In genomic region chr10:70537398-70538194, GRCh38 we compare ENCODE assay signal across 9 cellular contexts. TPM values are rescaled to one million over a fixed set of nuclear protein-coding genes. Genes with fewer than 3 reads are reported as not detected.
DNase-seq lines count a peak whose midpoint lies in the region; ATAC-seq and TF ChIP-seq lines count a peak whose summit lies in the region.
"Had no signal": no experiment of that assay in that cellular context is flagged by ENCODE, and none has a peak within 500 bp of the region (broad histone marks: within the 10 kb centered on the region; RNA-seq: fewer than 3 reads in every experiment).

No MANE protein-coding gene starts in this region.

- no peak overlapping the region for H3K4me3 ChIP-seq in smooth muscle cell

- H3K9me3 Mint-ChIP-seq in effector memory CD8-positive, alpha-beta T cell = no peaks in the 10 kb centered on the region
- H3K9me3 Mint-ChIP-seq: CD4-positive, CD25-positive, alpha-beta regulatory T cell had no signal

- DNase-seq in NCI-H146 (lab: John Stamatoyannopoulos, UW) = peak; percentile 41
- DNase-seq in NCI-H146 treated with DMSO at 0.1 percent for 48 hours (lab: John Stamatoyannopoulos, UW; ENCODE audit: unreplicated experiment) = no peak
- peak; percentile 44 for DNase-seq in NCI-H510A treated with DMSO at 0.1 percent for 48 hours (lab: John Stamatoyannopoulos, UW)
- peak; percentile 35 for DNase-seq in dermis blood vessel endothelial cell
- DNase-seq in smooth muscle cell (lab: John Stamatoyannopoulos, UW; ENCODE audit: unreplicated experiment) = no peak
- no peak for DNase-seq in effector memory CD8-positive, alpha-beta T cell

- H3K4me3 Mint-ChIP-seq in effector memory CD8-positive, alpha-beta T cell = no peak overlapping the region

- no peaks in the 10 kb centered on the region for H3K4me1 Mint-ChIP-seq in effector memory CD8-positive, alpha-beta T cell (ENCODE audit: low read depth in 2 of 2)

- peaks cover 0 to 5% of the 10 kb centered on the region in 2 donors for H3K27me3 Mint-ChIP-seq in effector memory CD8-positive, alpha-beta T cell
- H3K27me3 Mint-ChIP-seq: CD4-positive, CD25-positive, alpha-beta regulatory T cell had no signal

- TF ChIP-seq CTCF in smooth muscle cell (IDR thresholded peaks at IDR 0.05; ENCODE audit: borderline replicate concordance, insufficient read depth, poor library complexity, severe bottlenecking) = peak; percentile 37

- H3K36me3 ChIP-seq in smooth muscle cell (ENCODE audit: low read depth) = no peaks in the 10 kb centered on the region

- no peak overlapping the region for H3K4me2 ChIP-seq in smooth muscle cell

- H3K27ac ChIP-seq in smooth muscle cell (ENCODE audit: low read depth) = no peak overlapping the region

- H3F3A ChIP-seq in smooth muscle cell (ENCODE audit: low read depth) = no peaks in the 10 kb centered on the region

- no peak overlapping the region for H3K27ac Mint-ChIP-seq in effector memory CD8-positive, alpha-beta T cell
- H3K27ac Mint-ChIP-seq: CD4-positive, CD25-positive, alpha-beta regulatory T cell had no signal

- no peaks in the 10 kb centered on the region for H3K27me3 ChIP-seq in smooth muscle cell (ENCODE audit: low read depth)

- no peak overlapping the region for H3K9ac ChIP-seq in smooth muscle cell (ENCODE audit: low read depth)

- 68% methylated on average over 15 of the region's 15 CpGs for WGBS in smooth muscle cell (ENCODE audit: low lambda C conversion rate)

- H4K20me1 ChIP-seq in smooth muscle cell (ENCODE audit: low read depth) = no peaks in the 10 kb centered on the region

- no peak for ATAC-seq in effector memory CD8-positive, alpha-beta T cell (replicated peaks)
- ATAC-seq in HG03280 (IDR thresholded peaks at IDR 0.05; ENCODE audit: unreplicated experiment) (no peak), HG02885 (IDR thresholded peaks at IDR 0.05; ENCODE audit: poor library complexity, unreplicated experiment) (no peak)

- H3K36me3 Mint-ChIP-seq in effector memory CD8-positive, alpha-beta T cell (ENCODE audit: insufficient read depth) = no peaks in the 10 kb centered on the region
- H3K36me3 Mint-ChIP-seq: CD4-positive, CD25-positive, alpha-beta regulatory T cell had no signal

- H2AFZ ChIP-seq in smooth muscle cell (ENCODE audit: low read depth) = no peak overlapping the region

- peaks cover 12% of the 10 kb centered on the region for H3K4me1 ChIP-seq in smooth muscle cell (ENCODE audit: low read depth)

- H3K9me3 ChIP-seq in smooth muscle cell (replicated peaks; ENCODE audit: low read depth) = no peaks in the 10 kb centered on the region

- H3K79me2 ChIP-seq in smooth muscle cell (ENCODE audit: low read depth) = no peaks in the 10 kb centered on the region

RNA-seq across cellular contexts. Expression of gene PALD1, which starts 59.0 kb away (rescaled TPM):
- total RNA-seq in dermis blood vessel endothelial cell (248 and 276 TPM in 2 replicates), smooth muscle cell (1.4 and 1.5 TPM in 2 replicates)
- polyA plus RNA-seq in smooth muscle cell = 0.73 and 2.2 TPM in 2 replicates
- total RNA-seq: CD4-positive, CD25-positive, alpha-beta regulatory T cell had no signal
- polyA plus RNA-seq: CD4-positive, CD25-positive, alpha-beta regulatory T cell had no signal

Comparison
In these comparisons a context has a peak if more than half of its experiments do, and no peak if none do; other contexts are left out.
1. DNase-seq: peak in NCI-H146 (single experiment), NCI-H510A treated with DMSO at 0.1 percent for 48 hours (single experiment) and dermis blood vessel endothelial cell (single experiment); none in NCI-H146 treated with DMSO at 0.1 percent for 48 hours (single experiment), smooth muscle cell (single experiment) and effector memory CD8-positive, alpha-beta T cell (0 of 3).
2. RNA of gene PALD1, which starts 59.0 kb away (total RNA-seq): 248 to 276 TPM in dermis blood vessel endothelial cell; 1.4 to 1.5 TPM in smooth muscle cell; every median in the first group is over 10 times any median in the second.